Comparison of ENCODE assay signal across 1 cellular context in the genomic region with DNA sequence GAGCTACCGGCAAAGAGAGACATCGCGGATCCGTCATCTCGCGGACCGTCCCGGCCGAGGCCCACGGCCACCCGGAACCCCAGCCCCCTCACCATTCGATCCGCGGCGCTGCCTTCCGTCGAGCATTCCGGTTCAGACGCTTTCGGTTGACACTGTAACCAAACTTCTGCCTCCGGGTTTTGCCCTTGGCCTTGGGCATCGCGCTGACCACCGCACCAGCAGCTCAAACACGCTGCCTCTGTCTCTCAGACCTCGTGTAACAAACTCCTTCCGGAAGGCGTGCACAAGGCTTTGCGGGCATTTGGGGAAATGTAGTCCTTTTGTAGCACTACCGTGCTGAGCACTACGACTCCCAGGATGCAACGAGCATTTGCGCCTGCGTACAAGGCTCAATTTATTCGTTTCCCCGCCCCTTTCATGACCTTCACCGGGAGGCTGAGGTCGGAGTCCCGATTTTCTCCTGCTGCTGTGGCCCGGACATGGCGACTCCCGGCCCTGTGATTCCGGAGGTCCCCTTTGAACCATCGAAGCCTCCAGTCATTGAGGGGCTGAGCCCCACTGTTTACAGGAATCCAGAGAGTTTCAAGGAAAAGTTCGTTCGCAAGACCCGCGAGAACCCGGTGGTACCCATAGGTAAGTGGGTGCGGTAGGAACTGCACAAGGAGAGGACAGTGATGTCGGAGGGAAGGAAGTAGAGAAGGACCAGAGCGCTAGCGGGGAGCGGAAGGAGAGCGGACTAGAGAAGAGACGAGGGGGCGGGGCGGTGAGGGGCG.
A peak's percentile ranks its signal among the peaks of the same experiment; 100 is the strongest.
TF ChIP-seq lines count a peak whose summit lies in the region.

A gene with protein sequence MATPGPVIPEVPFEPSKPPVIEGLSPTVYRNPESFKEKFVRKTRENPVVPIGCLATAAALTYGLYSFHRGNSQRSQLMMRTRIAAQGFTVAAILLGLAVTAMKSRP (plus strand): TSS at position 411 of the 773 bp plus-strand sequence. CDS start 69 bp downstream, at position 480.
Gene NOP16, minus strand, starts transcription at position 258 of the 773 bp plus-strand sequence. Its CDS starts 59 bp downstream, at position 199.

TF ChIP-seq in HepG2, 621 proteins besides CTCF, POLR2A, EP300 and RAD21 (continued from another document and continues in another):
- TF ChIP-seq IRF2 (CRISPR knock-in tag; IDR thresholded peaks at IDR 0.05) = peak; percentile 89
- TF ChIP-seq CREBL2 (CRISPR knock-in tag; IDR thresholded peaks at IDR 0.05; ENCODE audit: borderline replicate concordance) = no peak
- TF ChIP-seq ZBTB42 (CRISPR knock-in tag; IDR thresholded peaks at IDR 0.05) = peak; percentile 76
- 0 out of 2 replicates have a peak, but pooled peaks have one; percentile 55 for TF ChIP-seq ZSCAN31 (CRISPR knock-in tag; IDR thresholded peaks at IDR 0.05; ENCODE audit: low read depth)
- TF ChIP-seq, protein P1, sequence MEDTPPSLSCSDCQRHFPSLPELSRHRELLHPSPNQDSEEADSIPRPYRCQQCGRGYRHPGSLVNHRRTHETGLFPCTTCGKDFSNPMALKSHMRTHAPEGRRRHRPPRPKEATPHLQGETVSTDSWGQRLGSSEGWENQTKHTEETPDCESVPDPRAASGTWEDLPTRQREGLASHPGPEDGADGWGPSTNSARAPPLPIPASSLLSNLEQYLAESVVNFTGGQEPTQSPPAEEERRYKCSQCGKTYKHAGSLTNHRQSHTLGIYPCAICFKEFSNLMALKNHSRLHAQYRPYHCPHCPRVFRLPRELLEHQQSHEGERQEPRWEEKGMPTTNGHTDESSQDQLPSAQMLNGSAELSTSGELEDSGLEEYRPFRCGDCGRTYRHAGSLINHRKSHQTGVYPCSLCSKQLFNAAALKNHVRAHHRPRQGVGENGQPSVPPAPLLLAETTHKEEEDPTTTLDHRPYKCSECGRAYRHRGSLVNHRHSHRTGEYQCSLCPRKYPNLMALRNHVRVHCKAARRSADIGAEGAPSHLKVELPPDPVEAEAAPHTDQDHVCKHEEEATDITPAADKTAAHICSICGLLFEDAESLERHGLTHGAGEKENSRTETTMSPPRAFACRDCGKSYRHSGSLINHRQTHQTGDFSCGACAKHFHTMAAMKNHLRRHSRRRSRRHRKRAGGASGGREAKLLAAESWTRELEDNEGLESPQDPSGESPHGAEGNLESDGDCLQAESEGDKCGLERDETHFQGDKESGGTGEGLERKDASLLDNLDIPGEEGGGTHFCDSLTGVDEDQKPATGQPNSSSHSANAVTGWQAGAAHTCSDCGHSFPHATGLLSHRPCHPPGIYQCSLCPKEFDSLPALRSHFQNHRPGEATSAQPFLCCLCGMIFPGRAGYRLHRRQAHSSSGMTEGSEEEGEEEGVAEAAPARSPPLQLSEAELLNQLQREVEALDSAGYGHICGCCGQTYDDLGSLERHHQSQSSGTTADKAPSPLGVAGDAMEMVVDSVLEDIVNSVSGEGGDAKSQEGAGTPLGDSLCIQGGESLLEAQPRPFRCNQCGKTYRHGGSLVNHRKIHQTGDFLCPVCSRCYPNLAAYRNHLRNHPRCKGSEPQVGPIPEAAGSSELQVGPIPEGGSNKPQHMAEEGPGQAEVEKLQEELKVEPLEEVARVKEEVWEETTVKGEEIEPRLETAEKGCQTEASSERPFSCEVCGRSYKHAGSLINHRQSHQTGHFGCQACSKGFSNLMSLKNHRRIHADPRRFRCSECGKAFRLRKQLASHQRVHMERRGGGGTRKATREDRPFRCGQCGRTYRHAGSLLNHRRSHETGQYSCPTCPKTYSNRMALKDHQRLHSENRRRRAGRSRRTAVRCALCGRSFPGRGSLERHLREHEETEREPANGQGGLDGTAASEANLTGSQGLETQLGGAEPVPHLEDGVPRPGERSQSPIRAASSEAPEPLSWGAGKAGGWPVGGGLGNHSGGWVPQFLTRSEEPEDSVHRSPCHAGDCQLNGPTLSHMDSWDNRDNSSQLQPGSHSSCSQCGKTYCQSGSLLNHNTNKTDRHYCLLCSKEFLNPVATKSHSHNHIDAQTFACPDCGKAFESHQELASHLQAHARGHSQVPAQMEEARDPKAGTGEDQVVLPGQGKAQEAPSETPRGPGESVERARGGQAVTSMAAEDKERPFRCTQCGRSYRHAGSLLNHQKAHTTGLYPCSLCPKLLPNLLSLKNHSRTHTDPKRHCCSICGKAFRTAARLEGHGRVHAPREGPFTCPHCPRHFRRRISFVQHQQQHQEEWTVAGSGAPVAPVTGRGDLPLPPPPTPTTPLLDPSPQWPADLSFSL (CRISPR knock-in tag; IDR thresholded peaks at IDR 0.05) = no peak
- TF ChIP-seq ELF1 (CRISPR knock-in tag; IDR thresholded peaks at IDR 0.05) = peak; percentile 85
- no peak for TF ChIP-seq RFX1 (IDR thresholded peaks at IDR 0.05)
- no peak for TF ChIP-seq ZNF3 (CRISPR knock-in tag; IDR thresholded peaks at IDR 0.05)
- 0 out of 2 replicates have a peak, but pooled peaks have one; percentile 65 for TF ChIP-seq ZNF780A (CRISPR knock-in tag; IDR thresholded peaks at IDR 0.05)
- peak; percentile 44; the same call in 1 of the 2 replicates for TF ChIP-seq ARNTL (CRISPR knock-in tag; IDR thresholded peaks at IDR 0.05)
- no peak for TF ChIP-seq ZBTB1 (CRISPR knock-in tag; IDR thresholded peaks at IDR 0.05; ENCODE audit: borderline replicate concordance)
- TF ChIP-seq, protein P2, sequence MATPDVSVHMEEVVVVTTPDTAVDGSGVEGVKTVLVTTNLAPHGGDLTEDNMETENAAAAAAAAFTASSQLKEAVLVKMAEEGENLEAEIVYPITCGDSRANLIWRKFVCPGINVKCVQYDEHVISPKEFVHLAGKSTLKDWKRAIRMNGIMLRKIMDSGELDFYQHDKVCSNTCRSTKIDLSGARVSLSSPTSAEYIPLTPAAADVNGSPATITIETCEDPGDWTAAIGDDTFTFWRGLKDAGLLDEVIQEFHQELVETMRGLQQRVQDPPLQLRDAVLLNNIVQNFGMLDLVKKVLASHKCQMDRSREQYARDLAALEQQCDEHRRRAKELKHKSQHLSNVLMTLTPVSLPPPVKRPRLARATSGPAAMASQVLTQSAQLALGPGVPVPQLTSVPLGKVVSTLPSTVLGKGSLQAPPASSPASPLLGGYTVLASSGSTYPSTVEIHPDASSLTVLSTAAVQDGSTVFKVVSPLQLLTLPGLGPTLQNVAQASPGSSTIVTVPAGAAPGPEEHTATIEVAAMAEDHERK (CRISPR knock-in tag; IDR thresholded peaks at IDR 0.05; ENCODE audit: low read depth) = peak; percentile 41
- TF ChIP-seq RARA (CRISPR knock-in tag; IDR thresholded peaks at IDR 0.05) = peak; percentile 55
- TF ChIP-seq HOXA5 (CRISPR knock-in tag; IDR thresholded peaks at IDR 0.05) = 0 out of 2 replicates have a peak, but pooled peaks have one; percentile 1
- no peak for TF ChIP-seq CENPBD1 (CRISPR knock-in tag; IDR thresholded peaks at IDR 0.05; ENCODE audit: borderline replicate concordance, low read depth)
- TF ChIP-seq, protein P3, sequence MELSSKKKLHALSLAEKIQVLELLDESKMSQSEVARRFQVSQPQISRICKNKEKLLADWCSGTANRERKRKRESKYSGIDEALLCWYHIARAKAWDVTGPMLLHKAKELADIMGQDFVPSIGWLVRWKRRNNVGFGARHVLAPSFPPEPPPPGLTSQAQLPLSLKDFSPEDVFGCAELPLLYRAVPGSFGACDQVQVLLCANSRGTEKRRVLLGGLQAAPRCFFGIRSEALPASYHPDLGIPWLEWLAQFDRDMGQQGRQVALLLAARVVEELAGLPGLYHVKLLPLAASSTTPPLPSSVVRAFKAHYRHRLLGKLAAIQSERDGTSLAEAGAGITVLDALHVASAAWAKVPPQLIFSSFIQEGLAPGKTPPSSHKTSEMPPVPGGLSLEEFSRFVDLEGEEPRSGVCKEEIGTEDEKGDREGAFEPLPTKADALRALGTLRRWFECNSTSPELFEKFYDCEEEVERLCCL (CRISPR knock-in tag; IDR thresholded peaks at IDR 0.05; ENCODE audit: borderline replicate concordance) = no peak
- TF ChIP-seq PITX1 (CRISPR knock-in tag; IDR thresholded peaks at IDR 0.05) = no peak; the same call in none of the 2 replicates
- TF ChIP-seq AFF4 (CRISPR knock-in tag; IDR thresholded peaks at IDR 0.05) = 0 out of 2 replicates have a peak, but pooled peaks have one; percentile 19
- peak; percentile 71; the same call in 1 of the 2 replicates for TF ChIP-seq ZSCAN25 (CRISPR knock-in tag; IDR thresholded peaks at IDR 0.05)
- TF ChIP-seq ZNF776 (CRISPR knock-in tag; IDR thresholded peaks at IDR 0.05) = no peak; the same call in 1 of the 2 replicates
- no peak for TF ChIP-seq ZBTB21 (CRISPR knock-in tag; IDR thresholded peaks at IDR 0.05)
- TF ChIP-seq, protein P4, sequence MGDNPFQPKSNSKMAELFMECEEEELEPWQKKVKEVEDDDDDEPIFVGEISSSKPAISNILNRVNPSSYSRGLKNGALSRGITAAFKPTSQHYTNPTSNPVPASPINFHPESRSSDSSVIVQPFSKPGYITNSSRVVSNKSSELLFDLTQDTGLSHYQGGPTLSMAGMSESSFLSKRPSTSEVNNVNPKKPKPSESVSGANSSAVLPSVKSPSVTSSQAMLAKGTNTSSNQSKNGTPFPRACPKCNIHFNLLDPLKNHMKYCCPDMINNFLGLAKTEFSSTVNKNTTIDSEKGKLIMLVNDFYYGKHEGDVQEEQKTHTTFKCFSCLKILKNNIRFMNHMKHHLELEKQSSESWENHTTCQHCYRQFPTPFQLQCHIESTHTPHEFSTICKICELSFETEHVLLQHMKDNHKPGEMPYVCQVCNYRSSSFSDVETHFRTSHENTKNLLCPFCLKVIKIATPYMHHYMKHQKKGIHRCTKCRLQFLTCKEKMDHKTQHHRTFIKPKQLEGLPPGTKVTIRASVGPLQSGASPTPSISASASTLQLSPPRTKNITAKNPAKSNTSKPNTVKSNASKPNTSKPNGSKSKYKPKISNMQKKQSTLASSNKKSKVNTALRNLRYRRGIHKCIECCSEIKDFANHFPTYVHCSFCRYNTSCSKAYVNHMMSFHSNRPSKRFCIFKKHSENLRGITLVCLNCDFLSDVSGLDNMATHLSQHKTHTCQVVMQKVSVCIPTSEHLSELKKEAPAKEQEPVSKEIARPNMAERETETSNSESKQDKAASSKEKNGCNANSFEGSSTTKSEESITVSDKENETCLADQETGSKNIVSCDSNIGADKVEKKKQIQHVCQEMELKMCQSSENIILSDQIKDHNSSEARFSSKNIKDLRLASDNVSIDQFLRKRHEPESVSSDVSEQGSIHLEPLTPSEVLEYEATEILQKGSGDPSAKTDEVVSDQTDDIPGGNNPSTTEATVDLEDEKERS (CRISPR knock-in tag; IDR thresholded peaks at IDR 0.05) = peak; percentile 57; the same call in 1 of the 2 replicates
- no peak for TF ChIP-seq NPAS2 (CRISPR knock-in tag; IDR thresholded peaks at IDR 0.05; ENCODE audit: borderline replicate concordance)
- TF ChIP-seq MTA3 (CRISPR knock-in tag; IDR thresholded peaks at IDR 0.05) = no peak
- no peak for TF ChIP-seq ARID2 (CRISPR knock-in tag; IDR thresholded peaks at IDR 0.05; ENCODE audit: borderline replicate concordance)
- peak; percentile 88; the same call in 1 of the 2 replicates for TF ChIP-seq DZIP1 (CRISPR knock-in tag; IDR thresholded peaks at IDR 0.05)
- TF ChIP-seq ZNF691 (CRISPR knock-in tag; IDR thresholded peaks at IDR 0.05; ENCODE audit: borderline replicate concordance, low read depth) = peak; percentile 52; the same call in 1 of the 2 replicates
- TF ChIP-seq ZNF768 (CRISPR knock-in tag; IDR thresholded peaks at IDR 0.05) = no peak
- no peak for TF ChIP-seq ZNF33A (CRISPR knock-in tag; IDR thresholded peaks at IDR 0.05; ENCODE audit: borderline replicate concordance)
- TF ChIP-seq SNAPC2 (CRISPR knock-in tag; IDR thresholded peaks at IDR 0.05) = peak; percentile 34; the same call in 1 of the 2 replicates
- no peak for TF ChIP-seq ZNF530 (CRISPR knock-in tag; IDR thresholded peaks at IDR 0.05; ENCODE audit: low read depth)
